10 cellular contexts compared by ENCODE assay signal in the genomic region with DNA sequence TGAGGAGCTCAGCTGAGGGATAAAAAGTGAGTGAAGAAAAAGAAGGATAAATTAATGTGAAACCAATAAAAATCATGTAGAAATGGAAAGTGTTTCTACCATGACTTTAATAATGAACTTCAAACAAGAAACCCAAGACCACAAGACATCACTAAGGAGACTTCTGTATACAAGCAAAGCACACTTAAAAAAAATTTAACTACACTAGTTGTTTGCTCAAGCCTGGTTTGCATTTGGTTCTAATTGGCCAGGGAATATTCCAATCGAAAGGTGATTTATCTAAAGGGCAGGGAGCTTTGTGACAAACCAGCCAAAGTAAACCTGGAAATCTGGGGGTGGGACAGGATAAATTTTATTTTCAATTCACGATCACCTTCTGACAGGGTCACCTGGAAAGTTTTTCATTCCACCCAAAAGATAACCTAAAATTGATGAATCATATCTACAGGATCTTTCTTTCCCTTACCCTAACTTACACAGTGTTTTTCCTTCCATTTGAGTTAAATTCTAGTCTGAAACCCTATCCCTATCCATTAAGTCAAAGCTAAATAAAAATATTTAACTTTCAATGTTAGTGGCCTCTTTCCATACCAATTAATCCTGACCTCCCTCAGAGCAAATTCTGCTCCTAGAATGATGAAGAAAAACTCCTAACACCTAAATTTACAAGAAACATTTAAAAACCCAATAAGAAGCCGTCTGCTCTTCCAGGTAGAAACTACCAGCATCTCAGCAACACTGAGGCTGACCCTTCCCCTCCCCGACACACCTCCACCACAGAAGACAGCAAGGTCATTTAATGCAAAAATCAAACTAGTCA. TPM values are rescaled to one million over a fixed set of nuclear protein-coding genes. Genes with fewer than 3 reads are reported as not detected.
DNase-seq lines count a peak whose midpoint lies in the region; ATAC-seq and TF ChIP-seq lines count a peak whose summit lies in the region.
"Had no signal": no experiment of that assay in that cellular context is flagged by ENCODE, and none has a peak within 500 bp of the region (broad histone marks: within the 10 kb centered on the region; RNA-seq: fewer than 3 reads in every experiment).

No MANE protein-coding gene starts in this region.

- H2BK15ac ChIP-seq in mesendoderm (replicated peaks; ENCODE audit: low read depth): no peak overlapping the region

- WGBS in mesendoderm (ENCODE audit: extremely low coverage, insufficient coverage, low lambda C conversion rate): no CpG with 5 or more reads among the region's 4 CpGs

- H2AK5ac ChIP-seq in mesendoderm (ENCODE audit: low read length): no peak overlapping the region

- peak overlapping the region; percentile 98 for H3K56ac ChIP-seq in mesendoderm (ENCODE audit: low read length)

- no peak overlapping the region for H3K18ac ChIP-seq in mesendoderm (ENCODE audit: low read length)

- TF ChIP-seq CTCF in left ventricle myocardium inferior (IDR thresholded peaks at IDR 0.05; ENCODE audit: borderline replicate concordance) (no peak), ascending aorta (IDR thresholded peaks at IDR 0.05) (no peak)

- H3K9me3 ChIP-seq in left ventricle myocardium inferior (replicated peaks) (no peaks in the 10 kb centered on the region), ascending aorta (no peaks in the 10 kb centered on the region)

- DNase-seq in left ventricle myocardium inferior (no peak), cardiac septum (ENCODE audit: low spot score) (no peak), ascending aorta (ENCODE audit: low spot score in 2 of 2) (no peak), mesendoderm (no peak), SW480 (ENCODE audit: low spot score) (no peak), kidney glomerular epithelial cell (lab: John Stamatoyannopoulos, UW) (no peak)
- no peak for DNase-seq in effector CD4-positive, alpha-beta T cell
- DNase-seq: activated gamma-delta T cell, Karpas-422 had no signal

- peak overlapping the region; percentile 90 for H3K27ac ChIP-seq in left ventricle myocardium inferior (replicated peaks)
- H3K27ac ChIP-seq in ascending aorta: peak overlapping the region; percentile 78 to 79
- H3K27ac ChIP-seq in mesendoderm (ENCODE audit: low read depth, low read length): no peak overlapping the region

- H3K27me3 ChIP-seq in left ventricle myocardium inferior (ENCODE audit: low read depth) (no peaks in the 10 kb centered on the region), ascending aorta (no peaks in the 10 kb centered on the region), mesendoderm (ENCODE audit: insufficient read depth, low read length, poor library complexity) (no peaks in the 10 kb centered on the region)

- H3K4ac ChIP-seq in mesendoderm (ENCODE audit: low read depth, low read length): no peak overlapping the region

- ATAC-seq in GM21723 (IDR thresholded peaks at IDR 0.05; ENCODE audit: unreplicated experiment): no peak

- no peak overlapping the region for H3K23ac ChIP-seq in mesendoderm (ENCODE audit: low read length)

- H3K4me3 ChIP-seq in left ventricle myocardium inferior: peak overlapping the region; percentile 96
- peak overlapping the region; percentile 64 to 88 for H3K4me3 ChIP-seq in ascending aorta
- H3K4me3 ChIP-seq in mesendoderm (ENCODE audit: low read length): peak overlapping the region; percentile 92

- H3K79me2 ChIP-seq in mesendoderm (ENCODE audit: control insufficient read depth, insufficient read depth, low read length): peaks cover 65% of the 10 kb centered on the region

- H3K36me3 ChIP-seq in left ventricle myocardium inferior (no peaks in the 10 kb centered on the region), ascending aorta (no peaks in the 10 kb centered on the region), mesendoderm (ENCODE audit: control insufficient read depth, insufficient read depth, low read length) (no peaks in the 10 kb centered on the region)

- no peaks in the 10 kb centered on the region for H3K79me1 ChIP-seq in mesendoderm (ENCODE audit: low read length)

- H2BK5ac ChIP-seq in mesendoderm (ENCODE audit: low read length): no peak overlapping the region

- H3K4me2 ChIP-seq in mesendoderm (ENCODE audit: low read length): peak overlapping the region; percentile 32

- no peak overlapping the region for H2BK120ac ChIP-seq in mesendoderm (ENCODE audit: low read depth, low read length)

- H4K8ac ChIP-seq in mesendoderm (ENCODE audit: low read depth, low read length): no peak overlapping the region

- peak overlapping the region; percentile 97 for H3K9ac ChIP-seq in mesendoderm (ENCODE audit: low read length)

- intact Hi-C loops in left ventricle myocardium inferior (cut with micrococcal nuclease) (loop anchor here (10.0 kb wide), 1 partner anchor 106 kb away; no protein-coding TSS in a partner anchor), cardiac septum (cut with DNase I) (loop anchor here (5.0 kb wide), 1 partner anchor 279 kb away; no protein-coding TSS in a partner anchor), ascending aorta (cut with DNase I) (loop anchor here (10.0 kb wide), 1 partner anchor 1014 kb away; the partner anchor contains the start of gene NPAS3)

- H3K4me1 ChIP-seq in left ventricle myocardium inferior (peaks cover 77% of the 10 kb centered on the region), ascending aorta (peaks cover 0 to 13% of the 10 kb centered on the region in 2 donors), mesendoderm (ENCODE audit: control insufficient read depth, low read depth, low read length) (peaks cover 10% of the 10 kb centered on the region)

- no peak overlapping the region for H4K5ac ChIP-seq in mesendoderm (ENCODE audit: low read length)

RNA-seq across cellular contexts. Expression of gene EGLN3, which starts 2.5 kb away (rescaled TPM):
- total RNA-seq in left ventricle myocardium inferior (153 TPM), cardiac septum (326 TPM), ascending aorta (5.9 TPM)
- 24.2 TPM for polyA plus RNA-seq in mesendoderm (2013, experiment 1 of 2)
- 24.5 TPM for polyA plus RNA-seq in mesendoderm (2013, experiment 2 of 2)

Comparison
In these comparisons a context has a peak if more than half of its experiments do, and no peak if none do; other contexts are left out.
1. RNA of gene EGLN3, which starts 2.5 kb away (total RNA-seq): 326 TPM in cardiac septum (single experiment) and 153 TPM in left ventricle myocardium inferior (single experiment); 5.9 TPM in ascending aorta (single experiment); every median in the first group is over 10 times any median in the second.
2. Peak in every context shown above with its lines, with median percentiles within 50 percentile points of each other: H3K4me3 ChIP-seq.